In genomic region chr11:66689661-66690590, GRCh38 we compare ENCODE assay signal across 16 cellular contexts. TPM values are rescaled to one million over a fixed set of nuclear protein-coding genes. Genes with fewer than 3 reads are reported as not detected.
DNase-seq lines count a peak whose midpoint lies in the region; ATAC-seq and TF ChIP-seq lines count a peak whose summit lies in the region.
"Had no signal": no experiment of that assay in that cellular context is flagged by ENCODE, and none has a peak within 500 bp of the region (broad histone marks: within the 10 kb centered on the region; RNA-seq: fewer than 3 reads in every experiment).

No MANE protein-coding gene starts in this region.

- in situ Hi-C loops in G401 (cut with HindIII; ENCODE audit: low sequenced_read_pairs) = no loop called here

- peak; percentile 62 for DNase-seq in G401 (ENCODE audit: low spot score)
- peak; percentile 49 for DNase-seq in H7
- DNase-seq in cerebellum (ENCODE audit: low spot score) = peak; percentile 51
- peak; percentile 77 for DNase-seq in posterior vena cava (ENCODE audit: low spot score)
- no peak for DNase-seq in iPS-NIHi7 (ENCODE audit: extremely low spot score)
- DNase-seq in hypothalamus (lab: John Stamatoyannopoulos, UW) = no peak
- no peak for DNase-seq in omental fat pad (ENCODE audit: low spot score)
- DNase-seq: ACHN, DMS79 treated with DMSO at 0.1 percent for 48 hours, HCEC 1CT, NCI-H1417, NCI-H187, NCI-H2107, NCI-H510A treated with DMSO at 0.1 percent for 48 hours, NCI-H774, SJCRH30 had no signal

- peaks cover 3% of the 10 kb centered on the region for H3K36me3 ChIP-seq in H7 (replicated peaks; ENCODE audit: control insufficient read depth, insufficient read depth, low read length)
- H3K36me3 ChIP-seq: SJCRH30 had no signal

- intact Hi-C loops in posterior vena cava (cut with DNase I) = loop anchor here in 1 of 2 donors (5.0 kb wide), 2 partner anchors 118 to 142 kb away; no protein-coding TSS in a partner anchor

- no peaks in the 10 kb centered on the region for H3K27me3 ChIP-seq in H7 (ENCODE audit: control insufficient read depth, insufficient read depth, low read length)
- H3K27me3 ChIP-seq: SJCRH30 had no signal

- no peak overlapping the region for H3K4me3 ChIP-seq in H7 (ENCODE audit: insufficient read depth, low read depth, low read length)
- H3K4me3 ChIP-seq: SJCRH30 had no signal

- ATAC-seq in omental fat pad (ENCODE audit: low FRiP score) = no peak

- no peak for TF ChIP-seq CTCF in omental fat pad (IDR thresholded peaks at IDR 0.05)

RNA-seq across cellular contexts. Expression of gene RBM4B, which starts 12.2 kb away (rescaled TPM):
- 4.1 and 13.0 TPM in 2 replicates for total RNA-seq in G401 (2014; rRNA removed; shearing (Covaris generic))
- 13.1 and 21.8 TPM in 2 replicates for total RNA-seq in H7 (2014; rRNA removed; shearing (Covaris generic))
- total RNA-seq in cerebellum (73.9 TPM), posterior vena cava (10 to 100 TPM in 1 of 2 donors, 1 to 10 TPM in 1; 9.0 to 10.2 TPM), omental fat pad (10 to 100 TPM in 3 of 4 donors, 1 to 10 TPM in 1; 7.8 to 13.9 (median 11.2) TPM)

RNA-seq across cellular contexts. Expression of gene SPTBN2, which starts 39.1 kb away (rescaled TPM):
- total RNA-seq in G401 (2014; rRNA removed; shearing (Covaris generic)) = 102 and 103 TPM in 2 replicates
- total RNA-seq in H7 (2014; rRNA removed; shearing (Covaris generic)) = 39.2 and 51.2 TPM in 2 replicates
- total RNA-seq in cerebellum = 93.8 TPM
- total RNA-seq in posterior vena cava = 1 to 10 TPM; 4.2 to 5.9 TPM
- 10 to 100 TPM in 2 of 4 donors, 1 to 10 TPM in 2; 1.6 to 14.4 (median 8.6) TPM for total RNA-seq in omental fat pad

RNA-seq across cellular contexts. Expression of gene RBM4, which starts 51.4 kb away (rescaled TPM):
- 513 and 534 TPM in 2 replicates for total RNA-seq in G401 (2014; rRNA removed; shearing (Covaris generic))
- 120 and 134 TPM in 2 replicates for total RNA-seq in H7 (2014; rRNA removed; shearing (Covaris generic))
- total RNA-seq in cerebellum (113 TPM), posterior vena cava (10 to 100 TPM; 63.4 to 68.9 TPM), omental fat pad (10 to 100 TPM; 63.1 to 90.8 (median 78.3) TPM)

Comparison
In these comparisons a context has a peak if more than half of its experiments do, and no peak if none do; other contexts are left out.
1. DNase-seq: peak in G401 (single experiment), H7 (single experiment), cerebellum (single experiment) and posterior vena cava (single experiment); none in iPS-NIHi7 (single experiment), hypothalamus (0 of 51) and omental fat pad (single experiment).